ENCODE assay signal across 22 cellular contexts in the genomic region with DNA sequence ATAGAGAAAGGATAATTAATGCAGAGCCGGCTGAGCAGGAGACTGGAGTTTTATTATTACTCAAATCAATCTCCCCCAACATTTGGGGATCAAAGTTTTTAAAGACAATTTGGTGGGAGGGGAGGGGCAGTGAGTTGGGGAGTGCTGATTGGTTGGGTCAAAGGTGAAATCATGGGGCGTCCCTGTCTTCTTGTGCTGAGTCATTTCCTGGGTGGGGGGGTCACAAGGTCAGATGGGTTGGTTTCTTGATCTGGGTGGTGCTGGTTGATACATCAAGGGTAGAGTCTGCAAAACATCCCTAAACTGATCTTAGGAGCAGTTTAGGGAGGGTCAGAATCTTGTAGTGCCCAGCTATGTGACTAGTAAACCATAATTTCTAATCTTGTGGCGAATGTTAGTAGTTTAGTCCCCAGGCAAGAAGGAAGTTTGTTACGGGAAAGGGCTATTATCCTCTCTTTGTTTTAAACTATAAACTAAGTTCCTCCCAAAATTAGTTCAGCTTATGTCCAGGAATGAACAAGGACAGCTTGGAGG.
DNase-seq lines count a peak whose midpoint lies in the region; ATAC-seq and TF ChIP-seq lines count a peak whose summit lies in the region.
"Had no signal": no experiment of that assay in that cellular context is flagged by ENCODE, and none has a peak within 500 bp of the region (broad histone marks: within the 10 kb centered on the region; RNA-seq: fewer than 3 reads in every experiment).

No MANE protein-coding gene starts in this region.

- no peak for DNase-seq in activated naive CD8-positive, alpha-beta T cell treated with anti-CD3 and anti-CD28 coated beads, Interleukin-2, amount 10 ng/mL, durations not matched to agents 7 days and 5 days
- DNase-seq in activated naive CD8-positive, alpha-beta T cell treated with anti-CD3 and anti-CD28 coated beads, Interleukin-2, amount 50 U/mL, for 24 hours, result no peak
- DNase-seq in MG63, result peak; percentile 34
- DNase-seq in mammary epithelial cell, result no peak
- DNase-seq in stimulated activated effector memory CD8-positive, alpha-beta T cell treated with anti-CD3 and anti-CD28 coated beads, Interleukin-12 subunit alpha, Interleukin-12 subunit beta, amount 100 ng/mL, for 72 hours (ENCODE audit: low spot score in 2 of 2), result no peak
- DNase-seq in stimulated activated naive CD8-positive, alpha-beta T cell treated with anti-CD3 and anti-CD28 coated beads, Interleukin-15, Interleukin-2, amounts not matched to agents 100 U/mL and 50 U/mL, for 24 hours, result no peak
- no peak for DNase-seq in NCI-H69 (lab: John Stamatoyannopoulos, UW)
- DNase-seq: activated B cell treated with CpG ODN at 0.5 μM for 24 hours; activated effector memory CD4-positive, alpha-beta T cell treated with Interleukin-2 at 50 U/mL for 16 hours; amygdala; dorsolateral prefrontal cortex; Karpas-422; left lung; NCI-H1417; NCI-H526; substantia nigra had no signal

- no peak overlapping the region for H3K4me3 ChIP-seq in MG63
- no peak overlapping the region for H3K4me3 ChIP-seq in mammary epithelial cell (replicated peaks in 1 of 3; ENCODE audit: insufficient read depth in 1 of 3, low read depth in 2 of 3, low read length in 3 of 3)
- H3K4me3 ChIP-seq: dorsolateral prefrontal cortex, left lung, neural progenitor cell, prostate gland, SJSA1, vagina had no signal

- intact Hi-C loops in mammary epithelial cell (cut with micrococcal nuclease), result no loop called here

- H3K4me1 Mint-ChIP-seq in activated naive CD8-positive, alpha-beta T cell treated with anti-CD3 and anti-CD28 coated beads, Interleukin-2, amount 10 ng/mL, durations not matched to agents 7 days and 5 days, result peaks cover 14% of the 10 kb centered on the region
- H3K4me1 Mint-ChIP-seq in activated naive CD8-positive, alpha-beta T cell treated with anti-CD3 and anti-CD28 coated beads, Interleukin-2, amount 50 U/mL, for 24 hours, result peaks cover 5% of the 10 kb centered on the region
- H3K4me1 Mint-ChIP-seq in stimulated activated effector memory CD8-positive, alpha-beta T cell treated with anti-CD3 and anti-CD28 coated beads, Interleukin-12 subunit alpha, Interleukin-12 subunit beta, amount 100 ng/mL, for 72 hours, result peaks cover 9% of the 10 kb centered on the region
- H3K4me1 Mint-ChIP-seq: activated B cell treated with CpG ODN at 0.5 μM for 24 hours had no signal

- POLR2A ChIA-PET in activated naive CD8-positive, alpha-beta T cell treated with anti-CD3 and anti-CD28 coated beads, Interleukin-2, amount 10 ng/mL, durations not matched to agents 7 days and 5 days (lab: Charles Lee), result no interaction called here

- peaks cover 33% of the 10 kb centered on the region for H3K27me3 Mint-ChIP-seq in activated naive CD8-positive, alpha-beta T cell treated with anti-CD3 and anti-CD28 coated beads, Interleukin-2, amount 10 ng/mL, durations not matched to agents 7 days and 5 days
- H3K27me3 Mint-ChIP-seq in activated naive CD8-positive, alpha-beta T cell treated with anti-CD3 and anti-CD28 coated beads, Interleukin-2, amount 50 U/mL, for 24 hours, result peaks cover 21% of the 10 kb centered on the region

- WGBS in mammary epithelial cell (ENCODE audit: low coverage, missing lambda C conversion rate), result 58% methylated on average over 4 of the region's 4 CpGs

- CTCF ChIA-PET in mammary epithelial cell (lab: Charles Lee; ENCODE audit: low non-redundant PET), result no interaction called here

- in situ Hi-C loops in mammary epithelial cell (cut with MboI; ENCODE audit: low sequenced_read_pairs in 2 of 2), result no loop called here

- H3K9ac ChIP-seq in mammary epithelial cell (ENCODE audit: insufficient read depth, low read length), result no peak overlapping the region
- H3K9ac ChIP-seq: neural progenitor cell had no signal

- no peak overlapping the region for H3K4me3 Mint-ChIP-seq in activated naive CD8-positive, alpha-beta T cell treated with anti-CD3 and anti-CD28 coated beads, Interleukin-2, amount 10 ng/mL, durations not matched to agents 7 days and 5 days
- H3K4me3 Mint-ChIP-seq in activated naive CD8-positive, alpha-beta T cell treated with anti-CD3 and anti-CD28 coated beads, Interleukin-2, amount 50 U/mL, for 24 hours, result no peak overlapping the region
- H3K4me3 Mint-ChIP-seq in stimulated activated effector memory CD8-positive, alpha-beta T cell treated with anti-CD3 and anti-CD28 coated beads, Interleukin-12 subunit alpha, Interleukin-12 subunit beta, amount 100 ng/mL, for 72 hours, result no peak overlapping the region
- H3K4me3 Mint-ChIP-seq: activated B cell treated with CpG ODN at 0.5 μM for 24 hours; CD4-positive, CD25-positive, alpha-beta regulatory T cell; neural progenitor cell had no signal

- BruUV-seq in mammary epithelial cell (replicated peaks; lab: Mats Ljungman, UMichigan), result no TSS peak

- peak; percentile 33 for ATAC-seq in activated naive CD8-positive, alpha-beta T cell treated with anti-CD3 and anti-CD28 coated beads, Interleukin-2, amount 10 ng/mL, durations not matched to agents 7 days and 5 days (ENCODE audit: low read depth)
- no peak for ATAC-seq in activated naive CD8-positive, alpha-beta T cell treated with anti-CD3 and anti-CD28 coated beads, Interleukin-2, amount 50 U/mL, for 24 hours
- peak; percentile 32 for ATAC-seq in stimulated activated effector memory CD8-positive, alpha-beta T cell treated with anti-CD3 and anti-CD28 coated beads, Interleukin-12 subunit alpha, Interleukin-12 subunit beta, amount 100 ng/mL, for 72 hours
- no peak for ATAC-seq in HG03432 (IDR thresholded peaks at IDR 0.05; ENCODE audit: unreplicated experiment)
- no peak for ATAC-seq in stimulated activated naive CD8-positive, alpha-beta T cell treated with anti-CD3 and anti-CD28 coated beads, Interleukin-15, Interleukin-2, amounts not matched to agents 100 U/mL and 50 U/mL, for 24 hours
- ATAC-seq: left lung had no signal

- H3K27ac ChIP-seq in mammary epithelial cell (ENCODE audit: insufficient read depth, low read depth, low read length), result no peak overlapping the region
- H3K27ac ChIP-seq: dorsolateral prefrontal cortex, left lung, neural progenitor cell, prostate gland, SJSA1, vagina had no signal

- H3K27me3 ChIP-seq in MG63, result no peaks in the 10 kb centered on the region
- no peaks in the 10 kb centered on the region for H3K27me3 ChIP-seq in mammary epithelial cell (ENCODE audit: insufficient read depth, low read length)
- H3K27me3 ChIP-seq: dorsolateral prefrontal cortex, left lung, SJSA1, vagina had no signal

- no peaks in the 10 kb centered on the region for H3K9me3 Mint-ChIP-seq in activated naive CD8-positive, alpha-beta T cell treated with anti-CD3 and anti-CD28 coated beads, Interleukin-2, amount 10 ng/mL, durations not matched to agents 7 days and 5 days
- H3K9me3 Mint-ChIP-seq in activated naive CD8-positive, alpha-beta T cell treated with anti-CD3 and anti-CD28 coated beads, Interleukin-2, amount 50 U/mL, for 24 hours, result no peaks in the 10 kb centered on the region
- no peaks in the 10 kb centered on the region for H3K9me3 Mint-ChIP-seq in stimulated activated effector memory CD8-positive, alpha-beta T cell treated with anti-CD3 and anti-CD28 coated beads, Interleukin-12 subunit alpha, Interleukin-12 subunit beta, amount 100 ng/mL, for 72 hours
- H3K9me3 Mint-ChIP-seq: activated B cell treated with CpG ODN at 0.5 μM for 24 hours, neural progenitor cell had no signal

- no peak for TF ChIP-seq CTCF in mammary epithelial cell (conservative IDR thresholded peaks at IDR 0.05 in 1 of 2, IDR thresholded peaks at IDR 0.05 in 1 of 2; ENCODE audit: extremely low read depth in 1 of 2, insufficient read depth in 1 of 2, low read depth in 1 of 2, low read length in 2 of 2)

- H3K27ac Mint-ChIP-seq in activated naive CD8-positive, alpha-beta T cell treated with anti-CD3 and anti-CD28 coated beads, Interleukin-2, amount 10 ng/mL, durations not matched to agents 7 days and 5 days, result no peak overlapping the region
- H3K27ac Mint-ChIP-seq in activated naive CD8-positive, alpha-beta T cell treated with anti-CD3 and anti-CD28 coated beads, Interleukin-2, amount 50 U/mL, for 24 hours, result no peak overlapping the region
- H3K27ac Mint-ChIP-seq in stimulated activated effector memory CD8-positive, alpha-beta T cell treated with anti-CD3 and anti-CD28 coated beads, Interleukin-12 subunit alpha, Interleukin-12 subunit beta, amount 100 ng/mL, for 72 hours, result peak overlapping the region; percentile 17
- H3K27ac Mint-ChIP-seq: activated B cell treated with CpG ODN at 0.5 μM for 24 hours; CD4-positive, CD25-positive, alpha-beta regulatory T cell; neural progenitor cell had no signal

- H3K79me2 ChIP-seq in mammary epithelial cell (ENCODE audit: insufficient read depth, low read length), result no peaks in the 10 kb centered on the region

- peaks cover 19% of the 10 kb centered on the region for H3K4me1 ChIP-seq in mammary epithelial cell (ENCODE audit: insufficient read depth, low read length)

- no peaks in the 10 kb centered on the region for H4K20me1 ChIP-seq in mammary epithelial cell (ENCODE audit: insufficient read depth, low read length)

- peak overlapping the region; percentile 46 for H2AFZ ChIP-seq in mammary epithelial cell (ENCODE audit: low read depth, low read length)
- H2AFZ ChIP-seq: neural progenitor cell had no signal

- H3K36me3 ChIP-seq in MG63 (no peaks in the 10 kb centered on the region), mammary epithelial cell (ENCODE audit: insufficient read depth, low read length) (no peaks in the 10 kb centered on the region)
- H3K36me3 ChIP-seq: left lung, neural progenitor cell, prostate gland, SJSA1, vagina had no signal

- no peak overlapping the region for H3K4me2 ChIP-seq in mammary epithelial cell (ENCODE audit: insufficient read depth, low read depth, low read length)
- H3K4me2 ChIP-seq: neural progenitor cell had no signal

- H3K9me3 ChIP-seq in MG63 (peaks cover 8% of the 10 kb centered on the region), mammary epithelial cell (replicated peaks; ENCODE audit: insufficient read depth, low read length) (no peaks in the 10 kb centered on the region)
- H3K9me3 ChIP-seq: left lung, prostate gland, SJSA1, vagina had no signal

- dilution Hi-C loops in mammary epithelial cell (cut with HindIII; ENCODE audit: low sequenced_read_pairs), result no loop called here

- no peaks in the 10 kb centered on the region for H3K36me3 Mint-ChIP-seq in activated naive CD8-positive, alpha-beta T cell treated with anti-CD3 and anti-CD28 coated beads, Interleukin-2, amount 10 ng/mL, durations not matched to agents 7 days and 5 days
- no peaks in the 10 kb centered on the region for H3K36me3 Mint-ChIP-seq in activated naive CD8-positive, alpha-beta T cell treated with anti-CD3 and anti-CD28 coated beads, Interleukin-2, amount 50 U/mL, for 24 hours (ENCODE audit: low read depth)
- no peaks in the 10 kb centered on the region for H3K36me3 Mint-ChIP-seq in stimulated activated effector memory CD8-positive, alpha-beta T cell treated with anti-CD3 and anti-CD28 coated beads, Interleukin-12 subunit alpha, Interleukin-12 subunit beta, amount 100 ng/mL, for 72 hours
- H3K36me3 Mint-ChIP-seq: CD4-positive, CD25-positive, alpha-beta regulatory T cell; neural progenitor cell had no signal

Comparison
In these comparisons a context has a peak if more than half of its experiments do, and no peak if none do; other contexts are left out.
1. ATAC-seq: peak in activated naive CD8-positive, alpha-beta T cell treated with anti-CD3 and anti-CD28 coated beads, Interleukin-2, amount 10 ng/mL, durations not matched to agents 7 days and 5 days (single experiment) and stimulated activated effector memory CD8-positive, alpha-beta T cell treated with anti-CD3 and anti-CD28 coated beads, Interleukin-12 subunit alpha, Interleukin-12 subunit beta, amount 100 ng/mL, for 72 hours (single experiment); none in activated naive CD8-positive, alpha-beta T cell treated with anti-CD3 and anti-CD28 coated beads, Interleukin-2, amount 50 U/mL, for 24 hours (single experiment), HG03432 (single experiment) and stimulated activated naive CD8-positive, alpha-beta T cell treated with anti-CD3 and anti-CD28 coated beads, Interleukin-15, Interleukin-2, amounts not matched to agents 100 U/mL and 50 U/mL, for 24 hours (single experiment).